Comparison of ENCODE assay signal across 9 cellular contexts in genomic region chr10:124792998-124793352, GRCh38. TPM values are rescaled to one million over a fixed set of nuclear protein-coding genes. Genes with fewer than 3 reads are reported as not detected.
DNase-seq lines count a peak whose midpoint lies in the region; ATAC-seq and TF ChIP-seq lines count a peak whose summit lies in the region.
"Had no signal": no experiment of that assay in that cellular context is flagged by ENCODE, and none has a peak within 500 bp of the region (broad histone marks: within the 10 kb centered on the region; RNA-seq: fewer than 3 reads in every experiment).

No MANE protein-coding gene starts in this region.

- TF ChIP-seq CTCF in A673 (conservative IDR thresholded peaks at IDR 0.05; ENCODE audit: low read depth, low read length), result no peak
- TF ChIP-seq CTCF in WERI-Rb-1 (IDR thresholded peaks at IDR 0.05; ENCODE audit: low read depth, low read length), result no peak

- POLR2A ChIA-PET in A673 (lab: Charles Lee; ENCODE audit: low non-redundant PET), result no interaction called here
- POLR2A ChIA-PET in activated CD4-positive, alpha-beta memory T cell treated with anti-CD3 and anti-CD28 coated beads for 36 hours (lab: Charles Lee), result interaction anchor here (1.9 kb wide), 1 partner anchor 8 kb away, joined by 11 read pairs; the partner anchor contains the start of gene ABRAXAS2

- H3K27me3 ChIP-seq in A673 (replicated peaks; ENCODE audit: insufficient read depth, low read depth, low read length, poor library complexity) (no peaks in the 10 kb centered on the region), WERI-Rb-1 (ENCODE audit: insufficient read depth, low read depth, severe bottlenecking) (no peaks in the 10 kb centered on the region)

- no peak for DNase-seq in A673 (ENCODE audit: low spot score)
- DNase-seq in activated CD4-positive, alpha-beta memory T cell treated with anti-CD3 and anti-CD28 coated beads for 36 hours, result no peak
- no peak for DNase-seq in memory B cell (ENCODE audit: low spot score in 2 of 2)
- no peak for DNase-seq in NCI-H1092 (lab: John Stamatoyannopoulos, UW)
- DNase-seq in WERI-Rb-1, result no peak
- no peak for DNase-seq in SHP77 (lab: John Stamatoyannopoulos, UW)
- DNase-seq: NCI-H187 had no signal

- H3K4me1 ChIP-seq in A673 (ENCODE audit: insufficient read depth, low read length, poor library complexity, severe bottlenecking) (no peaks in the 10 kb centered on the region), ES-I3 (ENCODE audit: insufficient read depth, low read length) (no peaks in the 10 kb centered on the region)

- no peak for ATAC-seq in memory B cell (ENCODE audit: low read depth)
- no peak for ATAC-seq in HG02610 (IDR thresholded peaks at IDR 0.05; ENCODE audit: unreplicated experiment)

- H3K27ac Mint-ChIP-seq in activated CD4-positive, alpha-beta memory T cell treated with anti-CD3 and anti-CD28 coated beads for 36 hours, result peak overlapping the region; percentile 70
- H3K27ac Mint-ChIP-seq in memory B cell, result peak overlapping the region; percentile 98

- BruUV-seq in A673 (replicated peaks; lab: Mats Ljungman, UMichigan), result no TSS peak

- H3K36me3 ChIP-seq in A673 (ENCODE audit: insufficient read depth, low read length, poor library complexity, severe bottlenecking), result peaks cover 12% of the 10 kb centered on the region
- no peaks in the 10 kb centered on the region for H3K36me3 ChIP-seq in ES-I3 (ENCODE audit: insufficient read depth, low read length)
- H3K36me3 ChIP-seq in WERI-Rb-1, result peaks cover 13% of the 10 kb centered on the region

- H3K27me3 Mint-ChIP-seq in activated CD4-positive, alpha-beta memory T cell treated with anti-CD3 and anti-CD28 coated beads for 36 hours, result no peaks in the 10 kb centered on the region
- H3K27me3 Mint-ChIP-seq in memory B cell, result no peaks in the 10 kb centered on the region

- peaks cover 19% of the 10 kb centered on the region for H3K4me1 Mint-ChIP-seq in activated CD4-positive, alpha-beta memory T cell treated with anti-CD3 and anti-CD28 coated beads for 36 hours (ENCODE audit: low read depth)
- H3K4me1 Mint-ChIP-seq in memory B cell, result peaks cover 15% of the 10 kb centered on the region

- H3K27ac ChIP-seq in A673 (ENCODE audit: low read depth, low read length, poor library complexity, severe bottlenecking), result no peak overlapping the region
- no peak overlapping the region for H3K27ac ChIP-seq in WERI-Rb-1

- H3K9ac ChIP-seq in ES-I3 (ENCODE audit: low read depth, low read length), result peak overlapping the region; percentile 94; the same call in 1 of the 2 replicates

- H3K9me3 ChIP-seq in A673 (ENCODE audit: low read depth, low read length, poor library complexity, severe bottlenecking), result no peaks in the 10 kb centered on the region
- H3K9me3 ChIP-seq in ES-I3 (ENCODE audit: control insufficient read depth, insufficient read depth, low read length), result no peaks in the 10 kb centered on the region
- H3K9me3 ChIP-seq in WERI-Rb-1 (ENCODE audit: severe bottlenecking), result no peaks in the 10 kb centered on the region

- intact Hi-C loops in A673 (cut with micrococcal nuclease; ENCODE audit: unreplicated experiment), result no loop called here
- intact Hi-C loops in activated CD4-positive, alpha-beta memory T cell treated with anti-CD3 and anti-CD28 coated beads for 36 hours (cut with micrococcal nuclease), result loop anchor here (5.0 to 10.0 kb wide), 2 partner anchors 51 to 1638 kb away; partner anchors contain the start of genes BUB3 and FAM53B

- H3K4me3 Mint-ChIP-seq in activated CD4-positive, alpha-beta memory T cell treated with anti-CD3 and anti-CD28 coated beads for 36 hours, result peak overlapping the region; percentile 96
- H3K4me3 Mint-ChIP-seq in memory B cell, result peak overlapping the region; percentile 99

- CTCF ChIA-PET in A673 (lab: Charles Lee), result no interaction called here
- CTCF ChIA-PET in activated CD4-positive, alpha-beta memory T cell treated with anti-CD3 and anti-CD28 coated beads for 36 hours (lab: Charles Lee), result no interaction called here

- H3K9me3 Mint-ChIP-seq in activated CD4-positive, alpha-beta memory T cell treated with anti-CD3 and anti-CD28 coated beads for 36 hours, result no peaks in the 10 kb centered on the region
- H3K9me3 Mint-ChIP-seq in memory B cell, result no peaks in the 10 kb centered on the region

- H3K4me3 ChIP-seq in A673 (ENCODE audit: low read depth, low read length, poor library complexity, severe bottlenecking) (peak overlapping the region; percentile 79), WERI-Rb-1 (ENCODE audit: low read depth, low read length) (no peak overlapping the region)

- peaks cover 4% of the 10 kb centered on the region for H3K36me3 Mint-ChIP-seq in activated CD4-positive, alpha-beta memory T cell treated with anti-CD3 and anti-CD28 coated beads for 36 hours
- peaks cover 3% of the 10 kb centered on the region for H3K36me3 Mint-ChIP-seq in memory B cell

RNA-seq across cellular contexts. Expression of gene EEF1AKMT2, which starts 1.3 kb away (rescaled TPM):
- total RNA-seq in A673 (2021), result 32.2 and 33.4 TPM in 2 replicates
- total RNA-seq in activated CD4-positive, alpha-beta memory T cell treated with anti-CD3 and anti-CD28 coated beads for 36 hours, result 10 to 100 TPM; 28.2 to 33.1 TPM

RNA-seq across cellular contexts. Expression of gene ABRAXAS2, which starts 8.6 kb away (rescaled TPM):
- total RNA-seq in A673 (2021), result 19.1 and 21.2 TPM in 2 replicates
- 10 to 100 TPM; 17.5 to 17.8 TPM for total RNA-seq in activated CD4-positive, alpha-beta memory T cell treated with anti-CD3 and anti-CD28 coated beads for 36 hours

RNA-seq across cellular contexts. Expression of gene FAM53B, which starts 48.8 kb away (rescaled TPM):
- 18.3 and 19.8 TPM in 2 replicates for total RNA-seq in A673 (2021)
- 10 to 100 TPM; 25.3 to 25.5 TPM for total RNA-seq in activated CD4-positive, alpha-beta memory T cell treated with anti-CD3 and anti-CD28 coated beads for 36 hours
